Comparison of ENCODE assay signal across 1 cellular context in the genomic region with DNA sequence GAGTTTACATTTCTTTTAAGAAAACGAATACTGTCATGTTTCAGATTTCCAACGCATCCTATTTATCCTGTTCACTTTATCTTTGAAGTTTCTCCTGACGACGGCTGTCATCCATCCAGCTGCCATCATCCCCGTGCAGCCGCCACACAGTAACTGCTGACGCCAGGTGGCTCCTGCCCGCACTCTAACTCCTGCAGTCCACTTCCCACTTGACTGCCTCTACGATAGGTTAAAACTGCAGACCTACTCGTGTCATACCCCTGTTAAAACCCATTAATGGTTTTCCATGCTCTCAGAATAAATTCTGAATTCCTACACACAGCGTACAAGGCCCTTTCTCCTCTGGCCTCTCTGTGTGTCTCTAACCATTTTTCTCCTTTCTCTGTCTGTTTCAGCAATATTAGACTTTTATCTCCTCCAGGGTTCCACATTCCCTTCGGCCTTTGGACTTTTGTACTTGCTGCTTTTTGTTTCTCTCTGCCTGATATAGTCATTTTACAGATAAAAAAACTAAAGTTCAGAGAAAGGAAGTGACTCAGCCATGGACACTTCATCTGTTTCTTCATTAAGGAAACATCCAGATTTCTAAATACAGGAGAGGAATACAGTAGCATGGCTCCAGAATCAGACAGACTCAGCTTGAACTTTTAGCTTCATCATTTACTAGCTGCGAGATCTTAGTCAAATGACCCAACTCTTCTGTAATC.
TF ChIP-seq lines count a peak whose summit lies in the region.

No MANE protein-coding gene starts in this region.

TF ChIP-seq in WTC11, 78 proteins besides CTCF, POLR2A, EP300 and RAD21 (continued from another document):
- TF ChIP-seq AFF4 (CRISPR knock-in tag; IDR thresholded peaks at IDR 0.05; ENCODE audit: borderline replicate concordance) (no peak), HMGA2 (CRISPR knock-in tag; IDR thresholded peaks at IDR 0.05) (no peak)
